ENCODE assay signal across 36 cellular contexts in the genomic region with DNA sequence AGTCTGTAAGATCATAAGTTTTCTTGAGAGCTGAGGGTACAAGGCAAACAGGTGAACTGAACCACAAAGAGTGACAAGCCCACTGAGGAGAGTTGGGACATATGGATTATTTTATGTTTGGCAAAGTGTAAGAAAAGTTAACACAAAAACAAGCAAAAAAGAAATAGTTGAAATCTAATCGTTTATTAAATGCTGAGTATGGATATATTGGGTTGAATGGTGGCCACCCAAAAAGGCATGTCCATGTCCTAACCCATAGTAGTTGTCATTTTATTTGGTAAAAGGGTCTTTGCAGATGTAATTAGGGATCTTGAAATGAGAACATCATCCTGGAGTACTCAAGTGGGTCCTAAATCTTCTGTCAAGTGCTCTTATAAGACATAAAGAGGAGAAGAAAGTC. TPM values are rescaled to one million over a fixed set of nuclear protein-coding genes. Genes with fewer than 3 reads are reported as not detected.
DNase-seq lines count a peak whose midpoint lies in the region; ATAC-seq, FAIRE-seq and TF ChIP-seq lines count a peak whose summit lies in the region.
"Had no signal": no experiment of that assay in that cellular context is flagged by ENCODE, and none has a peak within 500 bp of the region (broad histone marks: within the 10 kb centered on the region; RNA-seq: fewer than 3 reads in every experiment).

No MANE protein-coding gene starts in this region.

- H3K9me1 ChIP-seq in IMR-90 (ENCODE audit: insufficient read depth, low read length), result no peaks in the 10 kb centered on the region
- no peaks in the 10 kb centered on the region for H3K9me1 ChIP-seq in K562 (ENCODE audit: control insufficient read depth, insufficient read depth, low read length)

- H3K23ac ChIP-seq in IMR-90 (ENCODE audit: low read depth, low read length), result no peak overlapping the region
- no peak overlapping the region for H3K23ac ChIP-seq in mesendoderm (ENCODE audit: low read length)

- no peak overlapping the region for H4K91ac ChIP-seq in IMR-90 (ENCODE audit: insufficient read depth, low read depth, low read length)

- H4K8ac ChIP-seq in IMR-90 (ENCODE audit: low read depth in 2 of 2, low read length in 2 of 2), result no peak overlapping the region
- no peak overlapping the region for H4K8ac ChIP-seq in mesendoderm (ENCODE audit: low read depth, low read length)

- H2BK120ac ChIP-seq in IMR-90 (ENCODE audit: low read depth, low read length), result no peak overlapping the region
- H2BK120ac ChIP-seq in mesendoderm (ENCODE audit: low read depth, low read length), result no peak overlapping the region

- H3K14ac ChIP-seq in IMR-90 (replicated peaks; ENCODE audit: low read depth, low read length), result no peak overlapping the region

- TF ChIP-seq RAD21 in HepG2 (CRISPR knock-in tag; IDR thresholded peaks at IDR 0.05) (no peak), A549 (conservative IDR thresholded peaks at IDR 0.05 in 1 of 2, IDR thresholded peaks at IDR 0.05 in 1 of 2) (no peak), IMR-90 (IDR thresholded peaks at IDR 0.05; ENCODE audit: low read length) (no peak), K562 (CRISPR knock-in tag; conservative IDR thresholded peaks at IDR 0.05 in 1 of 2, IDR thresholded peaks at IDR 0.05 in 1 of 2) (no peak)

- H2BK15ac ChIP-seq in IMR-90 (ENCODE audit: low read depth, low read length) (no peak overlapping the region), mesendoderm (replicated peaks; ENCODE audit: low read depth) (no peak overlapping the region)

- no peak overlapping the region for H2BK20ac ChIP-seq in IMR-90 (ENCODE audit: low read depth, low read length)

- FAIRE-seq in HepG2 (lab: Jason Lieb, UNC) (no peak), A549 (lab: Jason Lieb, UNC) (no peak), K562 (lab: Jason Lieb, UNC) (no peak)
- FAIRE-seq: A204.1, D721Med had no signal

- H3K27ac ChIP-seq in HepG2 (ENCODE audit: extremely low read length, insufficient read depth, low read length) (no peak overlapping the region), right lobe of liver (no peak overlapping the region), A549 (no peak overlapping the region), IMR-90 (ENCODE audit: insufficient read depth, low read length) (no peak overlapping the region), K562 (ENCODE audit: extremely low read depth, low read depth, low read length) (no peak overlapping the region), mesendoderm (ENCODE audit: low read depth, low read length) (no peak overlapping the region)
- H3K27ac ChIP-seq: 22Rv1; BLaER1; BLaER1 treated with 17β-estradiol and CSF1 and Interleukin-3, amounts not matched to agents 10 nM and 100 nM; C4-2B had no signal

- H3K4me1 ChIP-seq in HepG2 (ENCODE audit: insufficient read depth, low read length), result no peaks in the 10 kb centered on the region
- H3K4me1 ChIP-seq in right lobe of liver, result no peaks in the 10 kb centered on the region
- peaks cover 8% of the 10 kb centered on the region; the same call in 1 of the 3 replicates for H3K4me1 ChIP-seq in A549
- H3K4me1 ChIP-seq in IMR-90 (ENCODE audit: control insufficient read depth, insufficient read depth, low read length), result no peaks in the 10 kb centered on the region
- no peaks in the 10 kb centered on the region for H3K4me1 ChIP-seq in K562 (replicated peaks in 1 of 2; ENCODE audit: control insufficient read depth in 2 of 2, insufficient read depth in 2 of 2, low read length in 2 of 2)
- H3K4me1 ChIP-seq in mesendoderm (ENCODE audit: control insufficient read depth, low read depth, low read length), result peaks cover 4% of the 10 kb centered on the region
- H3K4me1 ChIP-seq: BE2C had no signal

- in situ Hi-C loops in HepG2 (cut with HindIII; ENCODE audit: extremely low pct_ligation_motif_present, low pct_unique_long_range_greater_than_20kb), result no loop called here
- in situ Hi-C loops in IMR-90 (cut with MboI; ENCODE audit: low sequenced_read_pairs), result no loop called here
- in situ Hi-C loops in K562 (cut with MboI), result no loop called here

- H2AK9ac ChIP-seq in IMR-90 (replicated peaks; ENCODE audit: low read depth, low read length, poor library complexity), result no peak overlapping the region

- H3K9ac ChIP-seq in HepG2 (ENCODE audit: insufficient read depth, low read depth, low read length) (no peak overlapping the region), IMR-90 (ENCODE audit: low read depth, low read length) (no peak overlapping the region), K562 (ENCODE audit: insufficient read depth in 1 of 2, low read depth in 2 of 2, low read length in 2 of 2) (no peak overlapping the region), mesendoderm (ENCODE audit: low read length) (no peak overlapping the region)
- H3K9ac ChIP-seq: BLaER1; BLaER1 treated with 17β-estradiol and CSF1 and Interleukin-3, amounts not matched to agents 10 nM and 100 nM had no signal

- TF ChIP-seq CTCF in HepG2 (CRISPR knock-in tag; IDR thresholded peaks at IDR 0.05), result no peak
- no peak for TF ChIP-seq CTCF in right lobe of liver (IDR thresholded peaks at IDR 0.05)
- no peak for TF ChIP-seq CTCF in A549 (IDR thresholded peaks at IDR 0.05)
- no peak for TF ChIP-seq CTCF in IMR-90 (conservative IDR thresholded peaks at IDR 0.05; ENCODE audit: low read depth, low read length)
- TF ChIP-seq CTCF in K562 (IDR thresholded peaks at IDR 0.05 in 2 of 3, conservative IDR thresholded peaks at IDR 0.05 in 1 of 3; ENCODE audit: insufficient read depth in 2 of 3, low read depth in 1 of 3, low read length in 3 of 3), result no peak

- H2AFZ ChIP-seq in HepG2 (ENCODE audit: low read length) (no peak overlapping the region), IMR-90 (replicated peaks; ENCODE audit: low read length, poor library complexity) (no peak overlapping the region), K562 (ENCODE audit: low read depth, low read length) (no peak overlapping the region)

- 7% methylated on average over 1 of the region's 1 CpG for WGBS in HepG2 (ENCODE audit: low lambda C conversion rate)
- 57% methylated on average over 1 of the region's 1 CpG for WGBS in right lobe of liver (ENCODE audit: insufficient coverage, low coverage, low lambda C conversion rate, missing lambda C conversion rate)
- 0% methylated on average over 1 of the region's 1 CpG for WGBS in A549 (ENCODE audit: missing lambda C conversion rate)
- WGBS in IMR-90 (ENCODE audit: extremely low coverage in 2 of 2, insufficient read length in 1 of 2), 2 experiments, result no CpG with 5 or more reads among the region's 1 CpG
- WGBS in K562 (ENCODE audit: insufficient coverage, low coverage, missing lambda C conversion rate), result 0% methylated on average over 1 of the region's 1 CpG
- WGBS in mesendoderm (ENCODE audit: extremely low coverage, insufficient coverage, low lambda C conversion rate), result no CpG with 5 or more reads among the region's 1 CpG

- H4K5ac ChIP-seq in IMR-90 (ENCODE audit: low read depth, low read length) (no peak overlapping the region), mesendoderm (ENCODE audit: low read length) (no peak overlapping the region)

- H3K36me3 ChIP-seq in HepG2 (replicated peaks in 1 of 2; ENCODE audit: control insufficient read depth in 1 of 2, insufficient read depth in 2 of 2, low read length in 2 of 2) (no peaks in the 10 kb centered on the region), right lobe of liver (no peaks in the 10 kb centered on the region), IMR-90 (ENCODE audit: control insufficient read depth, insufficient read depth, low read length) (no peaks in the 10 kb centered on the region), K562 (ENCODE audit: control insufficient read depth, insufficient read depth, low read length) (no peaks in the 10 kb centered on the region), mesendoderm (ENCODE audit: control insufficient read depth, insufficient read depth, low read length) (no peaks in the 10 kb centered on the region)
- H3K36me3 ChIP-seq: BE2C; BLaER1; BLaER1 treated with 17β-estradiol and CSF1 and Interleukin-3, amounts not matched to agents 10 nM and 100 nM had no signal

- H2AK5ac ChIP-seq in IMR-90 (ENCODE audit: low read depth, low read length), result no peak overlapping the region
- no peak overlapping the region for H2AK5ac ChIP-seq in mesendoderm (ENCODE audit: low read length)

- H2BK5ac ChIP-seq in IMR-90 (ENCODE audit: low read depth, low read length, poor library complexity, severe bottlenecking) (no peak overlapping the region), mesendoderm (ENCODE audit: low read length) (no peak overlapping the region)

- dilution Hi-C loops in IMR-90 (cut with HindIII; ENCODE audit: low sequenced_read_pairs, unreplicated experiment), result no loop called here

- H3K9me3 ChIP-seq in HepG2 (ENCODE audit: low read length), result no peaks in the 10 kb centered on the region
- H3K9me3 ChIP-seq in right lobe of liver, result no peaks in the 10 kb centered on the region
- H3K9me3 ChIP-seq in A549, result peaks cover 30% of the 10 kb centered on the region
- peaks cover 11% of the 10 kb centered on the region for H3K9me3 ChIP-seq in IMR-90 (ENCODE audit: control insufficient read depth, insufficient read depth, low read length)
- H3K9me3 ChIP-seq in K562 (replicated peaks; ENCODE audit: control insufficient read depth, insufficient read depth, low read depth, low read length), result no peaks in the 10 kb centered on the region

- CTCF ChIA-PET in HepG2 (lab: Yijun Ruan, JAX; ENCODE audit: low intra/inter-chr PET ratio, low total read pairs) (no interaction called here), A549 (lab: Yijun Ruan, JAX) (no interaction called here), IMR-90 (lab: Yijun Ruan, JAX) (interaction anchor here (0.7 kb wide), 1 partner anchor 72 kb away, joined by 3 read pairs; no protein-coding TSS in a partner anchor), K562 (lab: Yijun Ruan, JAX; ENCODE audit: low intra/inter-chr PET ratio) (no interaction called here)

- ATAC-seq in HepG2, result no peak
- ATAC-seq in right lobe of liver, result no peak
- no peak for ATAC-seq in A549
- no peak for ATAC-seq in IMR-90 (ENCODE audit: low read depth)
- no peak for ATAC-seq in K562
- ATAC-seq: CD8-positive, alpha-beta T cell had no signal

- DNase-seq in HepG2 (ENCODE audit: low spot score) (no peak), right lobe of liver (no peak), A549 (ENCODE audit: low read depth in 1 of 2, low spot score in 1 of 2) (no peak), IMR-90 (no peak), K562 (ENCODE audit: extremely low read depth in 1 of 4, low spot score in 3 of 4) (no peak), mesendoderm (no peak), cortex of kidney (lab: John Stamatoyannopoulos, UW) (no peak)
- DNase-seq in activated naive CD4-positive, alpha-beta T cell treated with Interleukin-2 at 50 U/mL for 16 hours, result no peak
- DNase-seq: 8988T; ACHN; AML-193; BE2C; C1 segment of cervical spinal cord; Caco-2; Calu3; CD4-positive, alpha-beta memory T cell; CD4-positive, alpha-beta T cell; CD4-positive, CD25-positive, alpha-beta regulatory T cell; CD8-positive, alpha-beta memory T cell; CD8-positive, alpha-beta T cell; COR-L47; DMS 273 treated with DMSO at 0.1 percent for 48 hours; DMS153; DMS53; DMS79; DMS79 treated with DMSO at 0.1 percent for 48 hours; DND-41; EL had no signal

- H3K4me2 ChIP-seq in HepG2 (ENCODE audit: low read depth, low read length), result no peak overlapping the region
- H3K4me2 ChIP-seq in A549, result no peak overlapping the region
- no peak overlapping the region for H3K4me2 ChIP-seq in IMR-90 (ENCODE audit: low read depth, low read length)
- H3K4me2 ChIP-seq in K562 (ENCODE audit: insufficient read depth, low read length), result no peak overlapping the region
- no peak overlapping the region for H3K4me2 ChIP-seq in mesendoderm (ENCODE audit: low read length)
- H3K4me2 ChIP-seq: BLaER1; BLaER1 treated with 17β-estradiol and CSF1 and Interleukin-3, amounts not matched to agents 10 nM and 100 nM had no signal

- BruUV-seq in HepG2 (replicated peaks; lab: Mats Ljungman, UMichigan) (no TSS peak), IMR-90 (replicated peaks; lab: Mats Ljungman, UMichigan) (no TSS peak), K562 (replicated peaks; lab: Mats Ljungman, UMichigan) (no TSS peak)

- no peak overlapping the region for H3K4me3 ChIP-seq in HepG2 (replicated peaks in 1 of 3; ENCODE audit: insufficient read depth in 1 of 3, low read depth in 2 of 3, low read length in 3 of 3)
- H3K4me3 ChIP-seq in right lobe of liver, result no peak overlapping the region
- H3K4me3 ChIP-seq in A549, result no peak overlapping the region
- H3K4me3 ChIP-seq in IMR-90 (ENCODE audit: insufficient read depth, low read depth, low read length), result no peak overlapping the region
- no peak overlapping the region for H3K4me3 ChIP-seq in K562
- H3K4me3 ChIP-seq in mesendoderm (ENCODE audit: low read length), result no peak overlapping the region
- H3K4me3 ChIP-seq: BLaER1; BLaER1 treated with 17β-estradiol and CSF1 and Interleukin-3, amounts not matched to agents 10 nM and 100 nM had no signal

- H3K27me3 ChIP-seq in HepG2 (ENCODE audit: control insufficient read depth in 1 of 2, insufficient read depth in 2 of 2, low read length in 2 of 2) (peaks cover 0 to 21% of the 10 kb centered on the region in 2 experiments; a peak in 3 of 5 replicates), right lobe of liver (no peaks in the 10 kb centered on the region), IMR-90 (ENCODE audit: control insufficient read depth, insufficient read depth, low read length) (peaks cover 10% of the 10 kb centered on the region), K562 (ENCODE audit: control insufficient read depth in 2 of 2, insufficient read depth in 2 of 2, low read length in 2 of 2) (no peaks in the 10 kb centered on the region), mesendoderm (ENCODE audit: insufficient read depth, low read length, poor library complexity) (no peaks in the 10 kb centered on the region)
- H3K27me3 ChIP-seq: BLaER1; BLaER1 treated with 17β-estradiol and CSF1 and Interleukin-3, amounts not matched to agents 10 nM and 100 nM had no signal

- TF ChIP-seq EP300 in HepG2 (IDR thresholded peaks at IDR 0.05; ENCODE audit: low read depth in 2 of 2, low read length in 2 of 2) (no peak), HepG2 (CRISPR knock-in tag; IDR thresholded peaks at IDR 0.05; ENCODE audit: borderline replicate concordance) (no peak), A549 (IDR thresholded peaks at IDR 0.05) (no peak), K562 (IDR thresholded peaks at IDR 0.05; ENCODE audit: low read length) (no peak)

- H3K79me2 ChIP-seq in HepG2 (ENCODE audit: insufficient read depth, low read length) (no peaks in the 10 kb centered on the region), K562 (ENCODE audit: control insufficient read depth, insufficient read depth, low read length) (no peaks in the 10 kb centered on the region), mesendoderm (ENCODE audit: control insufficient read depth, insufficient read depth, low read length) (no peaks in the 10 kb centered on the region)

- H3K56ac ChIP-seq in IMR-90 (ENCODE audit: extremely low read depth, insufficient read depth, low read length) (no peak overlapping the region), mesendoderm (ENCODE audit: low read length) (no peak overlapping the region)

- H3K4ac ChIP-seq in IMR-90 (ENCODE audit: low read depth, low read length) (no peak overlapping the region), mesendoderm (ENCODE audit: low read depth, low read length) (no peak overlapping the region)

- H3K18ac ChIP-seq in IMR-90 (ENCODE audit: low read depth, low read length) (no peak overlapping the region), mesendoderm (ENCODE audit: low read length) (no peak overlapping the region)

- POLR2A ChIA-PET in HepG2 (lab: Yijun Ruan, JAX), result no interaction called here
- POLR2A ChIA-PET in A549 (lab: Yijun Ruan, JAX), result no interaction called here
- POLR2A ChIA-PET in IMR-90 (lab: Charles Lee; ENCODE audit: unreplicated experiment), result no interaction called here
- POLR2A ChIA-PET in K562 (lab: Yijun Ruan, JAX), result no interaction called here

- H4K20me1 ChIP-seq in HepG2 (ENCODE audit: insufficient read depth, low read length) (no peaks in the 10 kb centered on the region), IMR-90 (ENCODE audit: insufficient read depth, low read length) (no peaks in the 10 kb centered on the region), K562 (replicated peaks; ENCODE audit: control insufficient read depth, insufficient read depth, low read length) (no peaks in the 10 kb centered on the region)
- H4K20me1 ChIP-seq: BLaER1; BLaER1 treated with 17β-estradiol and CSF1 and Interleukin-3, amounts not matched to agents 10 nM and 100 nM had no signal

- H3K79me1 ChIP-seq in IMR-90 (ENCODE audit: low read depth in 1 of 2, low read length in 2 of 2) (no peaks in the 10 kb centered on the region), mesendoderm (ENCODE audit: low read length) (no peaks in the 10 kb centered on the region)

- no peak for TF ChIP-seq POLR2A in HepG2 (IDR thresholded peaks at IDR 0.05; ENCODE audit: insufficient read depth in 1 of 2, low read depth in 2 of 2, low read length in 2 of 2)
- TF ChIP-seq POLR2A in right lobe of liver (IDR thresholded peaks at IDR 0.05), result no peak
- no peak for TF ChIP-seq POLR2A in A549 (IDR thresholded peaks at IDR 0.05; ENCODE audit: low read length)
- no peak for TF ChIP-seq POLR2A in IMR-90 (IDR thresholded peaks at IDR 0.05; ENCODE audit: low read depth, low read length)
- TF ChIP-seq POLR2A in K562 (conservative IDR thresholded peaks at IDR 0.05), result no peak

- intact Hi-C loops in HepG2 (cut with micrococcal nuclease; ENCODE audit: unreplicated experiment), result no loop called here
- intact Hi-C loops in right lobe of liver (cut with DNase I), result no loop called here
- intact Hi-C loops in IMR-90 (cut with micrococcal nuclease), result no loop called here
- intact Hi-C loops in K562 (cut with micrococcal nuclease), result no loop called here

RNA-seq across cellular contexts. Expression of gene TWIST2, which starts 24.9 kb away (rescaled TPM):
- total RNA-seq in HepG2 (2016; rRNA removed; fragmentation: Illumina TruSeq; extraction: Trizol) (0.11 TPM in 1 of 2 replicates, not detected in the other), right lobe of liver (under 1 TPM in 3 of 6 experiments, not detected in 3; 0.15 to 0.56 (median 0.18) TPM), IMR-90 (2012; rRNA removed) (9.3 and 14.7 TPM in 2 replicates), K562 (2014; rRNA removed) (not detected in 2 replicates), K562 (2014; rRNA removed; fragmentation: Illumina TruSeq; extraction: Trizol) (not detected in 2 replicates), K562 (2015; rRNA removed; fragmentation: Illumina TruSeq; extraction: Trizol) (not detected in 2 replicates), K562 (2021) (not detected in 2 replicates)
- 0.18 and 0.20 TPM in 2 replicates for total RNA-seq in HepG2 (2016; cell fraction: cytosol; rRNA removed; fragmentation: Illumina TruSeq; extraction: Trizol; ENCODE audit: low read depth)
- total RNA-seq in HepG2 (2016; cell fraction: insoluble cytoplasmic fraction; rRNA removed; fragmentation: Illumina TruSeq; extraction: Trizol), result not detected in 2 replicates
- 0.21 and 0.25 TPM in 2 replicates for total RNA-seq in HepG2 (2016; cell fraction: membrane; rRNA removed; fragmentation: Illumina TruSeq; extraction: Trizol)
- not detected in 2 replicates for total RNA-seq in HepG2 (2016; cell fraction: nucleus; rRNA removed; fragmentation: Illumina TruSeq; extraction: Trizol)
- polyA plus RNA-seq in HepG2 (2011; rRNA removed) (0.08 and 0.09 TPM in 2 replicates), A549 (2011; rRNA removed) (5.4 and 8.2 TPM in 2 replicates), A549 (2017; fragmentation: RNase III; extraction: RNeasy Plus Mini Kit Qiagen cat#74134 plus additional on column Dnase treatment) (6.0 to 8.7 TPM (median 7.1 TPM) in 3 replicates), IMR-90 (2012; rRNA removed) (33.6 and 40.0 TPM in 2 replicates), K562 (2011; rRNA removed) (not detected in 2 replicates), K562 (2014; fragmentation: Illumina TruSeq; extraction: Trizol) (not detected in 2 replicates), K562 (2014; fragmentation: Nextera tagmentation; extraction: Ambion mirVana) (not detected), K562 (2014; rRNA removed) (not detected in 2 replicates)
- 0.10 and 0.34 TPM in 2 replicates for polyA plus RNA-seq in HepG2 (2011; cell fraction: cytosol; rRNA removed)
- polyA plus RNA-seq in HepG2 (2011; cell fraction: nucleus; rRNA removed), result 0.21 TPM in 1 of 2 replicates, not detected in the other
- 0.09 TPM in 1 of 2 replicates, not detected in the other for polyA plus RNA-seq in HepG2 (2012)
- polyA plus RNA-seq in HepG2 (2016; cell fraction: cytosol; fragmentation: Illumina TruSeq; extraction: Trizol; ENCODE audit: low read depth), result 0.21 and 0.36 TPM in 2 replicates
- not detected in 2 replicates for polyA plus RNA-seq in HepG2 (2016; cell fraction: insoluble cytoplasmic fraction; fragmentation: Illumina TruSeq; extraction: Trizol; ENCODE audit: low read depth)
- polyA plus RNA-seq in HepG2 (2016; cell fraction: membrane; fragmentation: Illumina TruSeq; extraction: Trizol; ENCODE audit: low read depth), result 0.12 TPM in 1 of 2 replicates, not detected in the other
- polyA plus RNA-seq in HepG2 (2016; cell fraction: nucleus; fragmentation: Illumina TruSeq; extraction: Trizol; ENCODE audit: insufficient read depth, low read depth), result not detected in 2 replicates
- 0.32 and 4.4 TPM in 2 replicates for polyA minus RNA-seq in HepG2 (2011; rRNA and poly(A)+ RNA removed; ENCODE audit: low replicate concordance)
- not detected in 2 replicates for polyA minus RNA-seq in HepG2 (2011; cell fraction: cytosol; rRNA and poly(A)+ RNA removed)
- polyA minus RNA-seq in HepG2 (2011; cell fraction: nucleus; rRNA and poly(A)+ RNA removed), result 0.37 and 0.39 TPM in 2 replicates
- polyA plus RNA-seq in A549 (2012; cell fraction: cytosol; rRNA removed), result 22.0 and 31.0 TPM in 2 replicates
- polyA plus RNA-seq in A549 (2012; cell fraction: nucleus; rRNA removed), result 19.3 and 23.2 TPM in 2 replicates
- polyA minus RNA-seq in A549 (2011; rRNA and poly(A)+ RNA removed), result 3.6 and 6.2 TPM in 2 replicates
- polyA plus RNA-seq in IMR-90 (2012; cell fraction: cytosol; rRNA removed), result 27.9 and 76.1 TPM in 2 replicates
- 18.9 and 35.7 TPM in 2 replicates for polyA plus RNA-seq in IMR-90 (2012; cell fraction: nucleus; rRNA removed; ENCODE audit: low replicate concordance)
- total RNA-seq in K562 (2011; cell fraction: chromatin; rRNA removed; ENCODE audit: low replicate concordance), result not detected in 2 replicates
- total RNA-seq in K562 (2011; cell fraction: nucleolus; rRNA removed), result not detected in 2 replicates
- not detected in 2 replicates for total RNA-seq in K562 (2011; cell fraction: nucleoplasm; rRNA removed)
- polyA plus RNA-seq in K562 (2011; cell fraction: cytosol; rRNA removed), result not detected in 2 replicates
- polyA plus RNA-seq in K562 (2011; cell fraction: nucleus; rRNA removed), result not detected in 2 replicates
- not detected in 2 replicates for polyA plus RNA-seq in K562 (2012)
- polyA minus RNA-seq in K562 (2011; rRNA and poly(A)+ RNA removed), result not detected in 2 replicates
- polyA minus RNA-seq in K562 (2011; cell fraction: cytosol; rRNA and poly(A)+ RNA removed), result not detected in 2 replicates
- not detected in 2 replicates for polyA minus RNA-seq in K562 (2011; cell fraction: nucleus; rRNA and poly(A)+ RNA removed)
- 2.9 TPM for polyA plus RNA-seq in mesendoderm (2013, experiment 1 of 2)
- polyA plus RNA-seq in mesendoderm (2013, experiment 2 of 2), result 3.1 TPM
- total RNA-seq: A673; B cell; Caco-2; Calu3; CD4-positive, alpha-beta memory T cell; CD4-positive, alpha-beta T cell; CD4-positive, CD25-positive, alpha-beta regulatory T cell; CD8-positive, alpha-beta memory T cell; CD8-positive, alpha-beta T cell had no signal
- polyA plus RNA-seq: CD4-positive, alpha-beta memory T cell; CD4-positive, CD25-positive, alpha-beta regulatory T cell; CD8-positive, alpha-beta memory T cell had no signal

Comparison
In these comparisons a context has a peak if more than half of its experiments do, and no peak if none do; other contexts are left out.
1. Of the 241 proteins assayed by ChIP-seq in both HepG2 and K562: peak only in HepG2: MAFF and MAFK; only in K562: none; in both: none; in neither: 239.